In genomic region chr12:109291531-109292341, GRCh38 we compare ENCODE assay signal across 9 cellular contexts. TPM values are rescaled to one million over a fixed set of nuclear protein-coding genes. Genes with fewer than 3 reads are reported as not detected.
DNase-seq lines count a peak whose midpoint lies in the region; ATAC-seq and TF ChIP-seq lines count a peak whose summit lies in the region.
"Had no signal": no experiment of that assay in that cellular context is flagged by ENCODE, and none has a peak within 500 bp of the region (broad histone marks: within the 10 kb centered on the region; RNA-seq: fewer than 3 reads in every experiment).

No MANE protein-coding gene starts in this region.

- no peaks in the 10 kb centered on the region for H3K9me3 ChIP-seq in naive thymus-derived CD4-positive, alpha-beta T cell (ENCODE audit: control insufficient read depth in 2 of 3, low read length in 3 of 3)

- CTCF ChIA-PET in naive thymus-derived CD4-positive, alpha-beta T cell (lab: Charles Lee), result no interaction called here

- no peaks in the 10 kb centered on the region for H3K36me3 ChIP-seq in naive thymus-derived CD4-positive, alpha-beta T cell (ENCODE audit: control insufficient read depth in 2 of 3, insufficient read depth in 3 of 3, low read length in 3 of 3)

- H3K9me3 Mint-ChIP-seq in naive thymus-derived CD4-positive, alpha-beta T cell, result peaks cover 0 to 1% (median 0%) of the 10 kb centered on the region in 11 donors

- intact Hi-C loops in naive thymus-derived CD4-positive, alpha-beta T cell (cut with micrococcal nuclease), result no loop called here

- TF ChIP-seq CTCF in epithelial cell of proximal tubule (conservative IDR thresholded peaks at IDR 0.05; ENCODE audit: low read depth, low read length) (no peak), GM13976 (IDR thresholded peaks at IDR 0.05; ENCODE audit: borderline replicate concordance, control extremely low read depth, extremely low read depth, insufficient read depth, missing control alignments) (no peak)

- peaks cover 9 to 48% (median 27%) of the 10 kb centered on the region in 5 donors for H3K27me3 Mint-ChIP-seq in naive thymus-derived CD4-positive, alpha-beta T cell

- ATAC-seq in naive thymus-derived CD4-positive, alpha-beta T cell, result peak; percentile 33
- ATAC-seq in HG02759 (IDR thresholded peaks at IDR 0.05; ENCODE audit: unreplicated experiment) (no peak), HG03378 (IDR thresholded peaks at IDR 0.05; ENCODE audit: unreplicated experiment) (no peak)
- ATAC-seq in activated CD4-positive, CD25-positive, alpha-beta regulatory T cell treated with anti-CD3 and anti-CD28 coated beads, Interleukin-2, amount 50 U/mL, for 24 hours, result no peak
- ATAC-seq: HCT116 had no signal

- peak overlapping the region in 1 of 10 donors; percentile 19 for H3K4me3 Mint-ChIP-seq in naive thymus-derived CD4-positive, alpha-beta T cell

- H3K27ac ChIP-seq in naive thymus-derived CD4-positive, alpha-beta T cell (ENCODE audit: low read depth, low read length), result no peak overlapping the region

- H3K27me3 ChIP-seq in naive thymus-derived CD4-positive, alpha-beta T cell (ENCODE audit: control insufficient read depth in 2 of 2, insufficient read depth in 2 of 2, low read length in 2 of 2), result no peaks in the 10 kb centered on the region

- DNase-seq in EH (ENCODE audit: low read depth) (peak; percentile 41), NCI-H510A (lab: John Stamatoyannopoulos, UW) (peak; percentile 96), epithelial cell of proximal tubule (ENCODE audit: low read depth) (no peak), GM13976 (ENCODE audit: low spot score) (no peak)
- no peak for DNase-seq in naive thymus-derived CD4-positive, alpha-beta T cell

- POLR2A ChIA-PET in naive thymus-derived CD4-positive, alpha-beta T cell (lab: Charles Lee), result no interaction called here

- in situ Hi-C loops in GM13976 (cut with MboI; ENCODE audit: low sequenced_read_pairs, unreplicated experiment), result no loop called here

- peak overlapping the region; percentile 16 for H3K4me3 ChIP-seq in epithelial cell of proximal tubule (ENCODE audit: low read depth, low read length)
- no peak overlapping the region for H3K4me3 ChIP-seq in naive thymus-derived CD4-positive, alpha-beta T cell (ENCODE audit: low read length)

- no peaks in the 10 kb centered on the region for H3K36me3 Mint-ChIP-seq in naive thymus-derived CD4-positive, alpha-beta T cell

- no peaks in the 10 kb centered on the region for H3K4me1 ChIP-seq in naive thymus-derived CD4-positive, alpha-beta T cell (ENCODE audit: control insufficient read depth in 2 of 2, insufficient read depth in 2 of 2, low read length in 2 of 2)

- H3K4me1 Mint-ChIP-seq in naive thymus-derived CD4-positive, alpha-beta T cell, result peaks cover 0 to 5% (median 0%) of the 10 kb centered on the region in 7 donors

- H3K27ac Mint-ChIP-seq in naive thymus-derived CD4-positive, alpha-beta T cell, result no peak overlapping the region

RNA-seq across cellular contexts. Expression of gene FOXN4, which starts 17.3 kb away (rescaled TPM):
- total RNA-seq in epithelial cell of proximal tubule, result not detected in 2 replicates
- total RNA-seq in naive thymus-derived CD4-positive, alpha-beta T cell, result not detected
- polyA plus RNA-seq in naive thymus-derived CD4-positive, alpha-beta T cell, result not detected

RNA-seq across cellular contexts. Expression of gene MYO1H, which starts 56.0 kb away (rescaled TPM):
- total RNA-seq in epithelial cell of proximal tubule, result not detected in 2 replicates
- total RNA-seq in naive thymus-derived CD4-positive, alpha-beta T cell, result under 1 TPM in 1 of 5 experiments, not detected in 4; 0.49 TPM
- not detected for polyA plus RNA-seq in naive thymus-derived CD4-positive, alpha-beta T cell

Comparison
In these comparisons a context has a peak if more than half of its experiments do, and no peak if none do; other contexts are left out.
1. DNase-seq: peak in EH (single experiment) and NCI-H510A (single experiment); none in epithelial cell of proximal tubule (single experiment), naive thymus-derived CD4-positive, alpha-beta T cell (0 of 9) and GM13976 (single experiment).